In genomic region chr20:62704341-62704948, GRCh38 we compare ENCODE assay signal across 8 cellular contexts. TPM values are rescaled to one million over a fixed set of nuclear protein-coding genes. Genes with fewer than 3 reads are reported as not detected.
DNase-seq lines count a peak whose midpoint lies in the region; ATAC-seq and TF ChIP-seq lines count a peak whose summit lies in the region.

No MANE protein-coding gene starts in this region.

- H3K36me3 ChIP-seq in mucosa of descending colon (ENCODE audit: low read depth) = no peaks in the 10 kb centered on the region

- TF ChIP-seq CTCF in choroid plexus epithelial cell (conservative IDR thresholded peaks at IDR 0.05; ENCODE audit: low read depth, low read length) (no peak), mucosa of descending colon (IDR thresholded peaks at IDR 0.05) (no peak)

- intact Hi-C loops in mucosa of descending colon (cut with DNase I, micrococcal nuclease) = no loop called here

- ATAC-seq in mucosa of descending colon (peak; percentile 49), GM18858 (IDR thresholded peaks at IDR 0.05; ENCODE audit: unreplicated experiment) (no peak), HG02623 (IDR thresholded peaks at IDR 0.05; ENCODE audit: unreplicated experiment) (no peak)

- DNase-seq in GM03348 (ENCODE audit: low spot score) = peak; percentile 92
- peak; percentile 99 for DNase-seq in NCI-H345 (lab: John Stamatoyannopoulos, UW)
- peak; percentile 79 for DNase-seq in choroid plexus epithelial cell (ENCODE audit: low read depth)
- peak; percentile 61 to 73 (median 64) for DNase-seq in mucosa of descending colon
- no peak for DNase-seq in activated T-cell treated with anti-CD3 and anti-CD28 coated beads for 4 hours
- DNase-seq in NAMALWA (ENCODE audit: low spot score) = no peak

- H3K4me1 ChIP-seq in mucosa of descending colon (ENCODE audit: low read depth) = peaks cover 4% of the 10 kb centered on the region

- H3K4me3 ChIP-seq in choroid plexus epithelial cell (ENCODE audit: low read depth, low read length) (no peak overlapping the region), mucosa of descending colon (no peak overlapping the region)

- no peaks in the 10 kb centered on the region for H3K9me3 ChIP-seq in mucosa of descending colon

RNA-seq across cellular contexts. Expression of gene NTSR1, which starts 4.2 kb away (rescaled TPM):
- total RNA-seq in mucosa of descending colon = 10 to 100 TPM in 1 of 3 donors, under 1 TPM in 1, not detected in 1; 0.31 to 22.1 TPM

Comparison
In these comparisons a context has a peak if more than half of its experiments do, and no peak if none do; other contexts are left out.
1. DNase-seq: peak in GM03348 (single experiment), NCI-H345 (single experiment), choroid plexus epithelial cell (single experiment) and mucosa of descending colon (3 of 3); none in activated T-cell treated with anti-CD3 and anti-CD28 coated beads for 4 hours (single experiment) and NAMALWA (single experiment).